Comparison of ENCODE assay signal across 8 cellular contexts in genomic region chr5:159207616-159208507, GRCh38.
DNase-seq lines count a peak whose midpoint lies in the region; ATAC-seq and TF ChIP-seq lines count a peak whose summit lies in the region.

No MANE protein-coding gene starts in this region.

- H3K4me3 ChIP-seq in DND-41 (ENCODE audit: low read depth in 1 of 2, low read length in 2 of 2) = peak overlapping the region; percentile 79 to 92
- peak overlapping the region; percentile 82 to 84 for H3K4me3 ChIP-seq in foreskin fibroblast (ENCODE audit: low read depth in 1 of 2, low read length in 2 of 2)
- peak overlapping the region; percentile 98 for H3K4me3 ChIP-seq in neuron (ENCODE audit: low read length)
- H3K4me3 ChIP-seq in stomach smooth muscle (ENCODE audit: low read length in 2 of 2) = peak overlapping the region; percentile 83 to 86

- peak overlapping the region; percentile 93 for H3K4me2 ChIP-seq in DND-41 (ENCODE audit: insufficient read depth, low read length)

- H3K4me1 ChIP-seq in DND-41 (ENCODE audit: insufficient read depth, low read length) = peaks cover 48% of the 10 kb centered on the region
- peaks cover 20% of the 10 kb centered on the region for H3K4me1 ChIP-seq in neuron (ENCODE audit: insufficient read depth, low read length)
- peaks cover 7% of the 10 kb centered on the region for H3K4me1 ChIP-seq in stomach smooth muscle (ENCODE audit: control insufficient read depth, insufficient read depth, low read length)

- DNase-seq in DND-41 = peak; percentile 90
- DNase-seq in KBM-7 = peak; percentile 94
- DNase-seq in SHP77 treated with DMSO at 0.1 percent for 48 hours (lab: John Stamatoyannopoulos, UW) = peak; percentile 45
- DNase-seq in activated gamma-delta T cell treated with Interleukin-2 at 50 U/mL for 16 hours = peak; percentile 74
- peak; percentile 70 to 89 for DNase-seq in foreskin fibroblast

- H3K27ac ChIP-seq in DND-41 (ENCODE audit: low read length) (peak overlapping the region; percentile 94), stomach smooth muscle (ENCODE audit: low read length) (peak overlapping the region; percentile 85)

- ATAC-seq in DND-41 (ENCODE audit: insufficient read depth, low read depth) = peak; percentile 83
- ATAC-seq in GM21717 (IDR thresholded peaks at IDR 0.05; ENCODE audit: unreplicated experiment) = peak; percentile 63

- H3K36me3 ChIP-seq in DND-41 (ENCODE audit: insufficient read depth, low read length) = peaks cover 7% of the 10 kb centered on the region
- H3K36me3 ChIP-seq in neuron (ENCODE audit: insufficient read depth, low read length) = peaks cover 5% of the 10 kb centered on the region
- H3K36me3 ChIP-seq in stomach smooth muscle (ENCODE audit: control insufficient read depth in 2 of 2, insufficient read depth in 2 of 2, low read length in 2 of 2) = no peaks in the 10 kb centered on the region

- in situ Hi-C loops in KBM-7 (cut with MboI; ENCODE audit: low pct_unique_long_range_greater_than_20kb, low sequenced_read_pairs) = no loop called here

- H3K9ac ChIP-seq in DND-41 (ENCODE audit: low read depth, low read length) (peak overlapping the region; percentile 87), stomach smooth muscle (ENCODE audit: low read length in 2 of 2) (peak overlapping the region; percentile 77 to 92)

- peak; percentile 10 for TF ChIP-seq CTCF in DND-41 (IDR thresholded peaks at IDR 0.05; ENCODE audit: borderline replicate concordance, extremely low read depth, low read length, poor library complexity, severe bottlenecking)
- TF ChIP-seq CTCF in foreskin fibroblast (IDR thresholded peaks at IDR 0.05; ENCODE audit: low read depth, low read length) = no peak

- H3K9me3 ChIP-seq in DND-41 (ENCODE audit: insufficient read depth, low read length, severe bottlenecking) = no peaks in the 10 kb centered on the region
- H3K9me3 ChIP-seq in neuron (ENCODE audit: low read length) = no peaks in the 10 kb centered on the region
- no peaks in the 10 kb centered on the region for H3K9me3 ChIP-seq in stomach smooth muscle (ENCODE audit: control insufficient read depth in 2 of 2, low read length in 2 of 2)

- peak overlapping the region; percentile 96 for H2AFZ ChIP-seq in DND-41 (ENCODE audit: low read depth, low read length)
- H2AFZ ChIP-seq in neuron (ENCODE audit: low read depth, low read length) = peak overlapping the region; percentile 57

- H3K27me3 ChIP-seq in DND-41 (ENCODE audit: insufficient read depth, low read length, poor library complexity) (no peaks in the 10 kb centered on the region), neuron (ENCODE audit: insufficient read depth, low read length) (no peaks in the 10 kb centered on the region), stomach smooth muscle (ENCODE audit: control insufficient read depth in 1 of 2, insufficient read depth in 2 of 2, low read length in 2 of 2) (no peaks in the 10 kb centered on the region)

- H4K20me1 ChIP-seq in DND-41 (ENCODE audit: insufficient read depth, low read length) = peaks cover 44% of the 10 kb centered on the region; the same call in 1 of the 2 replicates

- peaks cover 69% of the 10 kb centered on the region for H3K79me2 ChIP-seq in DND-41 (ENCODE audit: insufficient read depth, low read length)

Comparison
In these comparisons a context has a peak if more than half of its experiments do, and no peak if none do; other contexts are left out.
1. Peak in every context shown above with its lines: DNase-seq, ATAC-seq, H3K4me3 ChIP-seq and H3K27ac ChIP-seq.